19 cellular contexts compared by ENCODE assay signal in genomic region chr21:31196724-31197123, GRCh38.
A peak's percentile ranks its signal among the peaks of the same experiment; 100 is the strongest.
DNase-seq lines count a peak whose midpoint lies in the region; ATAC-seq and TF ChIP-seq lines count a peak whose summit lies in the region.
"Had no signal": no experiment of that assay in that cellular context is flagged by ENCODE, and none has a peak within 500 bp of the region (broad histone marks: within the 10 kb centered on the region; RNA-seq: fewer than 3 reads in every experiment).

No MANE protein-coding gene starts in this region.

- peak overlapping the region; percentile 62 to 85 for H3K4me3 Mint-ChIP-seq in activated T-cell treated with anti-CD3 and anti-CD28 coated beads, Interleukin-2, amount 50 U/mL, for 72 hours
- no peak overlapping the region for H3K4me3 Mint-ChIP-seq in activated T-cell treated with anti-CD3 and anti-CD28 coated beads, Interleukin-2, amount 50 U/mL, for 4 hours
- H3K4me3 Mint-ChIP-seq in activated T-helper 17 cell treated with anti-CD3 and anti-CD28 coated beads, Interleukin-2, amount 50 U/mL, for 72 hours: peak overlapping the region; percentile 68

- TF ChIP-seq EP300 in SK-N-SH (IDR thresholded peaks at IDR 0.05; ENCODE audit: borderline replicate concordance in 1 of 2, low read depth in 1 of 2, low read length in 1 of 2): no peak

- H3K27me3 Mint-ChIP-seq in activated T-cell treated with anti-CD3 and anti-CD28 coated beads, Interleukin-2, amount 50 U/mL, for 72 hours (ENCODE audit: low read depth): no peaks in the 10 kb centered on the region
- H3K27me3 Mint-ChIP-seq in activated T-cell treated with anti-CD3 and anti-CD28 coated beads, Interleukin-2, amount 50 U/mL, for 4 hours (ENCODE audit: low read depth): no peaks in the 10 kb centered on the region
- H3K27me3 Mint-ChIP-seq in activated T-helper 17 cell treated with anti-CD3 and anti-CD28 coated beads, Interleukin-2, amount 50 U/mL, for 72 hours: no peaks in the 10 kb centered on the region
- H3K27me3 Mint-ChIP-seq: CD4-positive, alpha-beta memory T cell had no signal

- DNase-seq in SK-N-SH (no peak), NCI-H1417 (lab: John Stamatoyannopoulos, UW) (no peak)
- DNase-seq in activated T-cell treated with anti-CD3 and anti-CD28 coated beads, Interleukin-2, amount 50 U/mL, for 72 hours: no peak
- DNase-seq in activated T-cell treated with anti-CD3 and anti-CD28 coated beads, Interleukin-2, amount 50 U/mL, for 4 hours: no peak
- DNase-seq: AML-193; CD4-positive, alpha-beta memory T cell; DMS153; DMS79; GDM1; GOT3; H7; IMR-90 had no signal

- ATAC-seq in SK-N-SH treated with all-trans-retinoic acid at 6 μM for 48 hours: no peak
- ATAC-seq in activated T-cell treated with anti-CD3 and anti-CD28 coated beads, Interleukin-2, amount 50 U/mL, for 72 hours (replicated peaks in 1 of 2): no peak
- ATAC-seq in activated T-cell treated with anti-CD3 and anti-CD28 coated beads, Interleukin-2, amount 50 U/mL, for 4 hours: no peak
- no peak for ATAC-seq in activated T-helper 17 cell treated with anti-CD3 and anti-CD28 coated beads, Interleukin-2, amount 50 U/mL, for 72 hours (replicated peaks)
- ATAC-seq in GM21528 (IDR thresholded peaks at IDR 0.05; ENCODE audit: low FRiP score, unreplicated experiment): no peak
- ATAC-seq: A549, HCT116 had no signal

- peaks cover 77% of the 10 kb centered on the region for H3K4me1 Mint-ChIP-seq in activated T-cell treated with anti-CD3 and anti-CD28 coated beads, Interleukin-2, amount 50 U/mL, for 72 hours (ENCODE audit: low read depth)
- H3K4me1 Mint-ChIP-seq in activated T-cell treated with anti-CD3 and anti-CD28 coated beads, Interleukin-2, amount 50 U/mL, for 4 hours (ENCODE audit: low read depth): peaks cover 46% of the 10 kb centered on the region
- peaks cover 22% of the 10 kb centered on the region for H3K4me1 Mint-ChIP-seq in activated T-helper 17 cell treated with anti-CD3 and anti-CD28 coated beads, Interleukin-2, amount 50 U/mL, for 72 hours

- no peak for TF ChIP-seq CTCF in SK-N-SH (IDR thresholded peaks at IDR 0.05)

- 40% methylated on average over 2 of the region's 2 CpGs for WGBS in SK-N-SH (ENCODE audit: low lambda C conversion rate)

- no peaks in the 10 kb centered on the region for H3K9me3 ChIP-seq in SK-N-SH
- H3K9me3 ChIP-seq: A549 had no signal

- H3K9ac ChIP-seq in SK-N-SH: no peak overlapping the region

- peaks cover 4 to 6% of the 10 kb centered on the region in 2 donors for H3K36me3 Mint-ChIP-seq in activated T-cell treated with anti-CD3 and anti-CD28 coated beads, Interleukin-2, amount 50 U/mL, for 72 hours (ENCODE audit: insufficient read depth in 2 of 2)
- peaks cover 20% of the 10 kb centered on the region for H3K36me3 Mint-ChIP-seq in activated T-cell treated with anti-CD3 and anti-CD28 coated beads, Interleukin-2, amount 50 U/mL, for 4 hours (ENCODE audit: insufficient read depth)
- H3K36me3 Mint-ChIP-seq in activated T-helper 17 cell treated with anti-CD3 and anti-CD28 coated beads, Interleukin-2, amount 50 U/mL, for 72 hours (ENCODE audit: low read depth): peaks cover 54% of the 10 kb centered on the region

- no peaks in the 10 kb centered on the region for H3K4me1 ChIP-seq in SK-N-SH (ENCODE audit: control insufficient read depth in 1 of 2, insufficient read depth in 2 of 2, low read depth in 1 of 2, low read length in 1 of 2)
- H3K4me1 ChIP-seq: A549 had no signal

- no peak overlapping the region for H2AFZ ChIP-seq in SK-N-SH (ENCODE audit: low read depth)

- H3K4me3 ChIP-seq in SK-N-SH (ENCODE audit: low read depth in 2 of 2, low read length in 1 of 2): no peak overlapping the region
- H3K4me3 ChIP-seq: A549 had no signal

- no peak overlapping the region for H3K27ac ChIP-seq in SK-N-SH (ENCODE audit: low read depth in 2 of 2, low read length in 1 of 2)
- H3K27ac ChIP-seq: 22Rv1, A549, C4-2B had no signal

- H3K79me2 ChIP-seq in SK-N-SH (ENCODE audit: insufficient read depth): no peaks in the 10 kb centered on the region

- H3F3A ChIP-seq in SK-N-SH (replicated peaks; ENCODE audit: insufficient read depth): no peaks in the 10 kb centered on the region

- no peaks in the 10 kb centered on the region for H3K9me2 ChIP-seq in SK-N-SH

- POLR2A ChIA-PET in SK-N-SH (lab: Yijun Ruan, JAX): no interaction called here

- no peaks in the 10 kb centered on the region for H3K27me3 ChIP-seq in SK-N-SH (ENCODE audit: insufficient read depth)

- CTCF ChIA-PET in SK-N-SH (lab: Yijun Ruan, JAX): interaction anchor here (1.0 to 7.0 kb wide), 2 partner anchors 383 to 400 kb away, joined by 3 to 169 read pairs; no protein-coding TSS in a partner anchor

- H3K27ac Mint-ChIP-seq in activated T-cell treated with anti-CD3 and anti-CD28 coated beads, Interleukin-2, amount 50 U/mL, for 72 hours: no peak overlapping the region
- no peak overlapping the region for H3K27ac Mint-ChIP-seq in activated T-helper 17 cell treated with anti-CD3 and anti-CD28 coated beads, Interleukin-2, amount 50 U/mL, for 72 hours

- no peaks in the 10 kb centered on the region for H3K36me3 ChIP-seq in SK-N-SH (replicated peaks in 1 of 2; ENCODE audit: control insufficient read depth in 1 of 2, insufficient read depth in 2 of 2, low read length in 1 of 2)

- no peak overlapping the region for H3K4me2 ChIP-seq in SK-N-SH
- H3K4me2 ChIP-seq: A549 had no signal

- no peak for TF ChIP-seq RAD21 in SK-N-SH (IDR thresholded peaks at IDR 0.05; ENCODE audit: low read length)

- no peaks in the 10 kb centered on the region for H3K9me3 Mint-ChIP-seq in activated T-cell treated with anti-CD3 and anti-CD28 coated beads, Interleukin-2, amount 50 U/mL, for 72 hours
- no peaks in the 10 kb centered on the region for H3K9me3 Mint-ChIP-seq in activated T-cell treated with anti-CD3 and anti-CD28 coated beads, Interleukin-2, amount 50 U/mL, for 4 hours
- H3K9me3 Mint-ChIP-seq in activated T-helper 17 cell treated with anti-CD3 and anti-CD28 coated beads, Interleukin-2, amount 50 U/mL, for 72 hours: no peaks in the 10 kb centered on the region
- H3K9me3 Mint-ChIP-seq: CD4-positive, alpha-beta memory T cell had no signal

- no peaks in the 10 kb centered on the region for H4K20me1 ChIP-seq in SK-N-SH (ENCODE audit: insufficient read depth)

TF ChIP-seq in SK-N-SH treated with all-trans-retinoic acid at 6 μM for 48 hours, 23 proteins besides CTCF, POLR2A, EP300 and RAD21:
- TF ChIP-seq ZNF8 (CRISPR knock-in tag; IDR thresholded peaks at IDR 0.05) (peak; percentile 64), TOX (CRISPR knock-in tag; IDR thresholded peaks at IDR 0.05; ENCODE audit: borderline replicate concordance) (no peak)

TF ChIP-seq in SK-N-SH, 30 proteins besides CTCF, POLR2A, EP300 and RAD21:
- TF ChIP-seq, protein P1, sequence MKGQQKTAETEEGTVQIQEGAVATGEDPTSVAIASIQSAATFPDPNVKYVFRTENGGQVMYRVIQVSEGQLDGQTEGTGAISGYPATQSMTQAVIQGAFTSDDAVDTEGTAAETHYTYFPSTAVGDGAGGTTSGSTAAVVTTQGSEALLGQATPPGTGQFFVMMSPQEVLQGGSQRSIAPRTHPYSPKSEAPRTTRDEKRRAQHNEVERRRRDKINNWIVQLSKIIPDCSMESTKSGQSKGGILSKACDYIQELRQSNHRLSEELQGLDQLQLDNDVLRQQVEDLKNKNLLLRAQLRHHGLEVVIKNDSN (IDR thresholded peaks at IDR 0.05; ENCODE audit: borderline replicate concordance, low read depth): no peak
- no peak for TF ChIP-seq RCOR1 (IDR thresholded peaks at IDR 0.05; ENCODE audit: low read length)
- no peak for TF ChIP-seq TCF12 (IDR thresholded peaks at IDR 0.05)
